ENCODE assay signal across 20 cellular contexts in the genomic region with DNA sequence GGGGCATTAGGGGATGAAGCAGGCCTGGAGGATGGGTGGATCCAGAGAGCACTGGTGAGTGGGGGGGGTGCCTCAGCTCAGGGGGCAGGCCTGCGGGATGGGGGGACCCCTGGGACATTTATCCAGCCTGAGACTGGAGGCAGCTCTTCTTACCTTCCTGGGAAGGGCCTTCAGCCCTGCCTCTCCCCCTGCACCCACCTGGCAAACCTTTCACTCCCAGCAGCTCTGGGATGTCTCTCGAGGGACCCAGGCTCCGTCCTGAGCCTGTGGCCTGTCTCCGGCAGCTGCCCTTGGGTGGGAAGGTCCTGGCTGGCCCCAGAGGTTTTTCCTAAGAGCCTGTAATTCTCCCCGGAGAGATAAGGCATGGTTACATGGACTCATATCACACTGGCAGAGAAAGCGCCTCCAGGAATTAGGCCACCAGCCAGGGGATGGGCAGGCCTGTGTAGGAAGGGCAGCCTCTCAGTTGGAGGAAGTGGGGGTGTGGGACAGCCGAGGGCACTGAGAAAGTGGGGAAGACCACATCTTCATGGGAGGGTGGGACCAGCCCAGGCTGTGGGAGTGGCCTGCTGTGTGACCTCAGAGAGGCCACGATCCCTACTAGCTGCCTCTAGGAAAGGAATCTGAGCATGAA.
DNase-seq lines count a peak whose midpoint lies in the region; ATAC-seq and TF ChIP-seq lines count a peak whose summit lies in the region.
"Had no signal": no experiment of that assay in that cellular context is flagged by ENCODE, and none has a peak within 500 bp of the region (broad histone marks: within the 10 kb centered on the region; RNA-seq: fewer than 3 reads in every experiment).

No MANE protein-coding gene starts in this region.

- DNase-seq in H7 (peak; percentile 49), left ventricle myocardium inferior (peak; percentile 33), testis (peak; percentile 57), mesenteric fat pad (ENCODE audit: low spot score) (no peak)
- no peak for DNase-seq in activated CD8-positive, alpha-beta T cell treated with anti-CD3 and anti-CD28 coated beads, Interleukin-2, amount 10 ng/mL, durations not matched to agents 7 days and 5 days
- DNase-seq: activated CD4-positive, alpha-beta T cell treated with anti-CD3 and anti-CD28 coated beads, Interleukin-2, amount 50 U/mL, for 4 hours; activated T-cell treated with anti-CD3 and anti-CD28 coated beads, Interleukin-2, amount 50 U/mL, for 1 hour; adrenal gland; dermis blood vessel endothelial cell; DMS79 treated with DMSO at 0.1 percent for 48 hours; HCEC 1CT; immature natural killer cell; NCI-H1417 treated with DMSO at 0.1 percent for 48 hours; NCI-H526 treated with DMSO at 0.1 percent for 48 hours; SIG-M5 had no signal

- no peak for TF ChIP-seq POLR2A in testis (IDR thresholded peaks at IDR 0.05)

- H3K36me3 Mint-ChIP-seq in activated CD8-positive, alpha-beta T cell treated with anti-CD3 and anti-CD28 coated beads, Interleukin-2, amount 10 ng/mL, durations not matched to agents 7 days and 5 days (ENCODE audit: low read depth), result no peaks in the 10 kb centered on the region
- H3K36me3 Mint-ChIP-seq: immature natural killer cell had no signal

- H3K27ac Mint-ChIP-seq in activated CD8-positive, alpha-beta T cell treated with anti-CD3 and anti-CD28 coated beads, Interleukin-2, amount 10 ng/mL, durations not matched to agents 7 days and 5 days, result no peak overlapping the region
- H3K27ac Mint-ChIP-seq: immature natural killer cell; T-helper 1 cell treated with Interleukin-12 subunit alpha and Interleukin-12 subunit beta and Interleukin-4 antibody, amounts not matched to agents 30 μg/mL and 1 μg/mL, for 36 hours had no signal

- H3K9me3 ChIP-seq in left ventricle myocardium inferior (replicated peaks) (no peaks in the 10 kb centered on the region), testis (no peaks in the 10 kb centered on the region)
- H3K9me3 ChIP-seq: adrenal gland, thoracic aorta had no signal

- no peaks in the 10 kb centered on the region for H3K27me3 ChIP-seq in H7 (ENCODE audit: control insufficient read depth, insufficient read depth, low read length)
- H3K27me3 ChIP-seq in left ventricle myocardium inferior (ENCODE audit: low read depth), result peaks cover 7% of the 10 kb centered on the region
- no peaks in the 10 kb centered on the region for H3K27me3 ChIP-seq in testis
- H3K27me3 ChIP-seq: adrenal gland had no signal

- TF ChIP-seq CTCF in left ventricle myocardium inferior (IDR thresholded peaks at IDR 0.05; ENCODE audit: borderline replicate concordance) (no peak), testis (IDR thresholded peaks at IDR 0.05) (no peak)

- H3K36me3 ChIP-seq in H7 (replicated peaks; ENCODE audit: control insufficient read depth, insufficient read depth, low read length) (no peaks in the 10 kb centered on the region), left ventricle myocardium inferior (no peaks in the 10 kb centered on the region), testis (ENCODE audit: low read depth, missing control alignments) (no peaks in the 10 kb centered on the region)
- H3K36me3 ChIP-seq: adrenal gland, thoracic aorta had no signal

- 61 to 73% methylated on average over 2 to 7 of the region's 8 CpGs for WGBS in testis, 2 donors

- H3K27ac ChIP-seq in left ventricle myocardium inferior (replicated peaks) (no peak overlapping the region), testis (no peak overlapping the region)
- H3K27ac ChIP-seq: adrenal gland, thoracic aorta had no signal

- H3K27me3 Mint-ChIP-seq in activated CD8-positive, alpha-beta T cell treated with anti-CD3 and anti-CD28 coated beads, Interleukin-2, amount 10 ng/mL, durations not matched to agents 7 days and 5 days (ENCODE audit: low read depth), result no peaks in the 10 kb centered on the region

- POLR2A ChIA-PET in activated CD8-positive, alpha-beta T cell treated with anti-CD3 and anti-CD28 coated beads, Interleukin-2, amount 10 ng/mL, durations not matched to agents 7 days and 5 days (lab: Charles Lee), result no interaction called here

- H3K9me3 Mint-ChIP-seq in activated CD8-positive, alpha-beta T cell treated with anti-CD3 and anti-CD28 coated beads, Interleukin-2, amount 10 ng/mL, durations not matched to agents 7 days and 5 days (ENCODE audit: insufficient read depth), result no peaks in the 10 kb centered on the region
- H3K9me3 Mint-ChIP-seq: immature natural killer cell; T-helper 1 cell treated with Interleukin-12 subunit alpha and Interleukin-12 subunit beta and Interleukin-4 antibody, amounts not matched to agents 30 μg/mL and 1 μg/mL, for 36 hours had no signal

- H3K4me1 ChIP-seq in left ventricle myocardium inferior (peaks cover 2% of the 10 kb centered on the region), testis (no peaks in the 10 kb centered on the region)
- H3K4me1 ChIP-seq: adrenal gland had no signal

- intact Hi-C loops in left ventricle myocardium inferior (cut with micrococcal nuclease), result no loop called here
- intact Hi-C loops in testis (cut with DNase I; ENCODE audit: low total_unique reads), result no loop called here

- no peak overlapping the region for H3K4me3 Mint-ChIP-seq in activated CD8-positive, alpha-beta T cell treated with anti-CD3 and anti-CD28 coated beads, Interleukin-2, amount 10 ng/mL, durations not matched to agents 7 days and 5 days
- H3K4me3 Mint-ChIP-seq: immature natural killer cell; T-helper 1 cell treated with Interleukin-12 subunit alpha and Interleukin-12 subunit beta and Interleukin-4 antibody, amounts not matched to agents 30 μg/mL and 1 μg/mL, for 36 hours had no signal

- ATAC-seq in SK-N-SH treated with all-trans-retinoic acid at 6 μM for 48 hours (peak; percentile 24; the same call in 2 of the 3 replicates), GM18858 (IDR thresholded peaks at IDR 0.05; ENCODE audit: unreplicated experiment) (no peak)
- no peak for ATAC-seq in activated CD8-positive, alpha-beta T cell treated with anti-CD3 and anti-CD28 coated beads, Interleukin-2, amount 10 ng/mL, durations not matched to agents 7 days and 5 days
- ATAC-seq: sciatic nerve had no signal

- H3K4me3 ChIP-seq in H7 (ENCODE audit: insufficient read depth, low read depth, low read length) (no peak overlapping the region), left ventricle myocardium inferior (no peak overlapping the region), testis (no peak overlapping the region)
- H3K4me3 ChIP-seq: adrenal gland, thoracic aorta had no signal

- CTCF ChIA-PET in activated CD8-positive, alpha-beta T cell treated with anti-CD3 and anti-CD28 coated beads, Interleukin-2, amount 10 ng/mL, durations not matched to agents 7 days and 5 days (lab: Charles Lee), result interaction anchor here (1.2 kb wide), 1 partner anchor 24 kb away, joined by 3 read pairs; no protein-coding TSS in a partner anchor

- H3K4me1 Mint-ChIP-seq in activated CD8-positive, alpha-beta T cell treated with anti-CD3 and anti-CD28 coated beads, Interleukin-2, amount 10 ng/mL, durations not matched to agents 7 days and 5 days (ENCODE audit: low read depth), result no peaks in the 10 kb centered on the region
- H3K4me1 Mint-ChIP-seq: immature natural killer cell had no signal

TF ChIP-seq in SK-N-SH treated with all-trans-retinoic acid at 6 μM for 48 hours, 23 proteins besides CTCF, POLR2A, EP300 and RAD21 (continues in another document):
- TF ChIP-seq BACH2 (CRISPR knock-in tag; IDR thresholded peaks at IDR 0.05; ENCODE audit: borderline replicate concordance) (no peak), TCF4 (CRISPR knock-in tag; IDR thresholded peaks at IDR 0.05; ENCODE audit: borderline replicate concordance) (no peak), ISL1 (CRISPR knock-in tag; IDR thresholded peaks at IDR 0.05) (no peak), ESRRG (CRISPR knock-in tag; IDR thresholded peaks at IDR 0.05) (no peak), ZNF8 (CRISPR knock-in tag; IDR thresholded peaks at IDR 0.05) (no peak), ARNTL (CRISPR knock-in tag; IDR thresholded peaks at IDR 0.05; ENCODE audit: borderline replicate concordance, low read depth) (no peak), ZFP30 (CRISPR knock-in tag; IDR thresholded peaks at IDR 0.05) (no peak), ZC3H10 (CRISPR knock-in tag; IDR thresholded peaks at IDR 0.05) (no peak), CSDC2 (CRISPR knock-in tag; IDR thresholded peaks at IDR 0.05) (no peak), RARB (CRISPR knock-in tag; IDR thresholded peaks at IDR 0.05) (no peak), SNAI2 (CRISPR knock-in tag; IDR thresholded peaks at IDR 0.05) (no peak), OSR1 (CRISPR knock-in tag; IDR thresholded peaks at IDR 0.05) (no peak)
- TF ChIP-seq, protein P1, sequence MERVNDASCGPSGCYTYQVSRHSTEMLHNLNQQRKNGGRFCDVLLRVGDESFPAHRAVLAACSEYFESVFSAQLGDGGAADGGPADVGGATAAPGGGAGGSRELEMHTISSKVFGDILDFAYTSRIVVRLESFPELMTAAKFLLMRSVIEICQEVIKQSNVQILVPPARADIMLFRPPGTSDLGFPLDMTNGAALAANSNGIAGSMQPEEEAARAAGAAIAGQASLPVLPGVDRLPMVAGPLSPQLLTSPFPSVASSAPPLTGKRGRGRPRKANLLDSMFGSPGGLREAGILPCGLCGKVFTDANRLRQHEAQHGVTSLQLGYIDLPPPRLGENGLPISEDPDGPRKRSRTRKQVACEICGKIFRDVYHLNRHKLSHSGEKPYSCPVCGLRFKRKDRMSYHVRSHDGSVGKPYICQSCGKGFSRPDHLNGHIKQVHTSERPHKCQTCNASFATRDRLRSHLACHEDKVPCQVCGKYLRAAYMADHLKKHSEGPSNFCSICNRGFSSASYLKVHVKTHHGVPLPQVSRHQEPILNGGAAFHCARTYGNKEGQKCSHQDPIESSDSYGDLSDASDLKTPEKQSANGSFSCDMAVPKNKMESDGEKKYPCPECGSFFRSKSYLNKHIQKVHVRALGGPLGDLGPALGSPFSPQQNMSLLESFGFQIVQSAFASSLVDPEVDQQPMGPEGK (CRISPR knock-in tag; IDR thresholded peaks at IDR 0.05; ENCODE audit: borderline replicate concordance), result no peak
- TF ChIP-seq, protein P2, sequence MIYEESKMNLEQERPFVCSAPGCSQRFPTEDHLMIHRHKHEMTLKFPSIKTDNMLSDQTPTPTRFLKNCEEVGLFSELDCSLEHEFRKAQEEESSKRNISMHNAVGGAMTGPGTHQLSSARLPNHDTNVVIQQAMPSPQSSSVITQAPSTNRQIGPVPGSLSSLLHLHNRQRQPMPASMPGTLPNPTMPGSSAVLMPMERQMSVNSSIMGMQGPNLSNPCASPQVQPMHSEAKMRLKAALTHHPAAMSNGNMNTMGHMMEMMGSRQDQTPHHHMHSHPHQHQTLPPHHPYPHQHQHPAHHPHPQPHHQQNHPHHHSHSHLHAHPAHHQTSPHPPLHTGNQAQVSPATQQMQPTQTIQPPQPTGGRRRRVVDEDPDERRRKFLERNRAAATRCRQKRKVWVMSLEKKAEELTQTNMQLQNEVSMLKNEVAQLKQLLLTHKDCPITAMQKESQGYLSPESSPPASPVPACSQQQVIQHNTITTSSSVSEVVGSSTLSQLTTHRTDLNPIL (CRISPR knock-in tag; IDR thresholded peaks at IDR 0.05; ENCODE audit: low read depth), result no peak

Comparison
In these comparisons a context has a peak if more than half of its experiments do, and no peak if none do; other contexts are left out.
1. DNase-seq: peak in H7 (single experiment), left ventricle myocardium inferior (single experiment) and testis (single experiment); none in mesenteric fat pad (single experiment) and activated CD8-positive, alpha-beta T cell treated with anti-CD3 and anti-CD28 coated beads, Interleukin-2, amount 10 ng/mL, durations not matched to agents 7 days and 5 days (single experiment).